Comparison of ENCODE assay signal across 16 cellular contexts in the genomic region with DNA sequence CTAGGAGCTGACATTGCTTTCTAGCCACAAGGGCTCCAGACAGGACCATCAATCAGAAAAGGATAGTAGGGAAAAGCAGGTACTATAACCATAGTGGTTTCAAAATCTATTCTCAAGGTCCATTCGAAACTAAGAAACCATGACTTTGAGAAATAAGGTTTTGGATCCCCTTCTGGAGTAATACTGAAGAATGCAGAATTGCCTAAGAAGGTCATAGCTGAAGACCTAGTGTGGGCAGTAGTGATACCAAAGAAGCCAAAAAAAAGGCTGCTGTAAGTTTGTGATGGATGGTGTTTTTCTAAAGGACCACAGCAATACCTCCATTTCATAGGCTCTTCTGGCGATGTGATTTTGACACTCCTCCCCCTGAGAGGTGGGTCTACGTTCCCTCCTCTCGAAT.
DNase-seq lines count a peak whose midpoint lies in the region; ATAC-seq, FAIRE-seq and TF ChIP-seq lines count a peak whose summit lies in the region.
"Had no signal": no experiment of that assay in that cellular context is flagged by ENCODE, and none has a peak within 500 bp of the region (broad histone marks: within the 10 kb centered on the region; RNA-seq: fewer than 3 reads in every experiment).

No MANE protein-coding gene starts in this region.

- no peaks in the 10 kb centered on the region for H3K27me3 Mint-ChIP-seq in activated CD4-positive, alpha-beta T cell treated with anti-CD3 and anti-CD28 coated beads, Interleukin-2, amount 10 ng/mL, durations not matched to agents 7 days and 5 days
- no peaks in the 10 kb centered on the region for H3K27me3 Mint-ChIP-seq in T-cell
- no peaks in the 10 kb centered on the region for H3K27me3 Mint-ChIP-seq in naive thymus-derived CD8-positive, alpha-beta T cell

- ATAC-seq in GM21786 (IDR thresholded peaks at IDR 0.05; ENCODE audit: unreplicated experiment) (peak; percentile 46), T-cell (replicated peaks in 1 of 4) (no peak)
- ATAC-seq in naive thymus-derived CD8-positive, alpha-beta T cell = no peak
- ATAC-seq: psoas muscle; stimulated activated effector memory CD8-positive, alpha-beta T cell treated with anti-CD3 and anti-CD28 coated beads, Interleukin-12 subunit alpha, Interleukin-12 subunit beta, amount 100 ng/mL, for 72 hours had no signal

- no peaks in the 10 kb centered on the region for H3K27me3 ChIP-seq in small intestine (ENCODE audit: control insufficient read depth in 2 of 2, insufficient read depth in 2 of 2, low read length in 2 of 2)
- H3K27me3 ChIP-seq: BLaER1 treated with 17β-estradiol and CSF1 and Interleukin-3, amounts not matched to agents 10 nM and 100 nM had no signal

- peaks cover 36% of the 10 kb centered on the region for H3K4me1 Mint-ChIP-seq in activated CD4-positive, alpha-beta T cell treated with anti-CD3 and anti-CD28 coated beads, Interleukin-2, amount 10 ng/mL, durations not matched to agents 7 days and 5 days
- peaks cover 70 to 84% (median 77%) of the 10 kb centered on the region in 3 donors for H3K4me1 Mint-ChIP-seq in T-cell
- peaks cover 43 to 88% (median 84%) of the 10 kb centered on the region in 4 donors for H3K4me1 Mint-ChIP-seq in naive thymus-derived CD8-positive, alpha-beta T cell

- H3K27ac Mint-ChIP-seq in activated CD4-positive, alpha-beta T cell treated with anti-CD3 and anti-CD28 coated beads, Interleukin-2, amount 10 ng/mL, durations not matched to agents 7 days and 5 days = peak overlapping the region; percentile 51
- H3K27ac Mint-ChIP-seq in T-cell = peak overlapping the region; percentile 28 to 57
- H3K27ac Mint-ChIP-seq in naive thymus-derived CD8-positive, alpha-beta T cell = peak overlapping the region in 9 of 10 donors; percentile 31 to 85 (median 74)
- H3K27ac Mint-ChIP-seq: stimulated activated effector memory CD8-positive, alpha-beta T cell treated with anti-CD3 and anti-CD28 coated beads, Interleukin-12 subunit alpha, Interleukin-12 subunit beta, amount 100 ng/mL, for 72 hours had no signal

- no peak overlapping the region for H3K4me3 ChIP-seq in small intestine (ENCODE audit: low read depth in 1 of 2, low read length in 2 of 2)
- H3K4me3 ChIP-seq: BLaER1 treated with 17β-estradiol and CSF1 and Interleukin-3, amounts not matched to agents 10 nM and 100 nM; psoas muscle had no signal

- no peaks in the 10 kb centered on the region for H3K9me3 ChIP-seq in small intestine (ENCODE audit: control insufficient read depth, low read depth)
- H3K9me3 ChIP-seq: psoas muscle had no signal

- FAIRE-seq in small intestine (lab: Jason Lieb, UNC) = no peak
- FAIRE-seq: RCC 7860 had no signal

- H3K4me1 ChIP-seq in small intestine (ENCODE audit: control insufficient read depth in 2 of 2, insufficient read depth in 1 of 2, low read depth in 1 of 2, low read length in 1 of 2) = no peaks in the 10 kb centered on the region
- H3K4me1 ChIP-seq: psoas muscle had no signal

- H3K4me3 Mint-ChIP-seq in activated CD4-positive, alpha-beta T cell treated with anti-CD3 and anti-CD28 coated beads, Interleukin-2, amount 10 ng/mL, durations not matched to agents 7 days and 5 days = no peak overlapping the region
- H3K4me3 Mint-ChIP-seq in T-cell = no peak overlapping the region
- no peak overlapping the region for H3K4me3 Mint-ChIP-seq in naive thymus-derived CD8-positive, alpha-beta T cell
- H3K4me3 Mint-ChIP-seq: stimulated activated effector memory CD8-positive, alpha-beta T cell treated with anti-CD3 and anti-CD28 coated beads, Interleukin-12 subunit alpha, Interleukin-12 subunit beta, amount 100 ng/mL, for 72 hours had no signal

- POLR2A ChIA-PET in activated CD4-positive, alpha-beta T cell treated with anti-CD3 and anti-CD28 coated beads, Interleukin-2, amount 10 ng/mL, durations not matched to agents 7 days and 5 days (lab: Charles Lee) = no interaction called here
- POLR2A ChIA-PET in T-cell (lab: Charles Lee) = no interaction called here
- POLR2A ChIA-PET in naive thymus-derived CD8-positive, alpha-beta T cell (lab: Charles Lee) = interaction anchor here (1.3 kb wide), 1 partner anchor 33 kb away, joined by 3 read pairs; no protein-coding TSS in a partner anchor
- POLR2A ChIA-PET in RWPE1 (lab: Yijun Ruan, JAX; ENCODE audit: low non-redundant PET) = no interaction called here

- H3K9me3 Mint-ChIP-seq in activated CD4-positive, alpha-beta T cell treated with anti-CD3 and anti-CD28 coated beads, Interleukin-2, amount 10 ng/mL, durations not matched to agents 7 days and 5 days = no peaks in the 10 kb centered on the region
- H3K9me3 Mint-ChIP-seq in T-cell = no peaks in the 10 kb centered on the region
- no peaks in the 10 kb centered on the region for H3K9me3 Mint-ChIP-seq in naive thymus-derived CD8-positive, alpha-beta T cell
- H3K9me3 Mint-ChIP-seq: stimulated activated effector memory CD8-positive, alpha-beta T cell treated with anti-CD3 and anti-CD28 coated beads, Interleukin-12 subunit alpha, Interleukin-12 subunit beta, amount 100 ng/mL, for 72 hours had no signal

- H3K27ac ChIP-seq in small intestine (ENCODE audit: low read depth in 1 of 2, low read length in 1 of 2) (no peak overlapping the region), RWPE1 (no peak overlapping the region)
- H3K27ac ChIP-seq: BLaER1 treated with 17β-estradiol and CSF1 and Interleukin-3, amounts not matched to agents 10 nM and 100 nM; psoas muscle had no signal

- CTCF ChIA-PET in activated CD4-positive, alpha-beta T cell treated with anti-CD3 and anti-CD28 coated beads, Interleukin-2, amount 10 ng/mL, durations not matched to agents 7 days and 5 days (lab: Charles Lee) = interaction anchor here (1.7 kb wide), 1 partner anchor 9 kb away, joined by 5 read pairs; no protein-coding TSS in a partner anchor
- CTCF ChIA-PET in T-cell (lab: Charles Lee) (no interaction called here), RWPE1 (lab: Yijun Ruan, JAX) (interaction anchor here (0.6 kb wide), 1 partner anchor 845 kb away, joined by 6 read pairs; no protein-coding TSS in a partner anchor)

- WGBS in small intestine, 3 donors = 93 to 95% (median 94%) methylated on average over 4 of the region's 4 CpGs

- no peaks in the 10 kb centered on the region for H3K36me3 ChIP-seq in small intestine (ENCODE audit: control insufficient read depth in 2 of 2, insufficient read depth in 2 of 2, low read length in 2 of 2)

- no peak for TF ChIP-seq CTCF in RWPE1 (conservative IDR thresholded peaks at IDR 0.05; ENCODE audit: low read depth)

- H3K36me3 Mint-ChIP-seq in activated CD4-positive, alpha-beta T cell treated with anti-CD3 and anti-CD28 coated beads, Interleukin-2, amount 10 ng/mL, durations not matched to agents 7 days and 5 days (ENCODE audit: low read depth) = peaks cover 37% of the 10 kb centered on the region
- peaks cover 30% of the 10 kb centered on the region for H3K36me3 Mint-ChIP-seq in T-cell
- H3K36me3 Mint-ChIP-seq in naive thymus-derived CD8-positive, alpha-beta T cell = peaks cover 5 to 49% (median 18%) of the 10 kb centered on the region in 3 donors

- no peak for DNase-seq in activated CD4-positive, alpha-beta T cell treated with anti-CD3 and anti-CD28 coated beads, Interleukin-2, amount 10 ng/mL, durations not matched to agents 7 days and 5 days
- no peak for DNase-seq in activated CD4-positive, alpha-beta T cell treated with anti-CD3 and anti-CD28 coated beads for 4 hours
- DNase-seq in T-cell (no peak), small intestine (no peak), RKO (ENCODE audit: low spot score) (no peak), RWPE1 (ENCODE audit: low spot score) (no peak)
- DNase-seq in naive thymus-derived CD8-positive, alpha-beta T cell = no peak
- DNase-seq: 8988T, activated gamma-delta T cell treated with Interleukin-2 at 50 U/mL for 16 hours, dermis blood vessel endothelial cell, NCI-H1417, psoas muscle had no signal

Comparison
In these comparisons a context has a peak if more than half of its experiments do, and no peak if none do; other contexts are left out.
1. CTCF ChIA-PET loops: an anchor here in activated CD4-positive, alpha-beta T cell treated with anti-CD3 and anti-CD28 coated beads, Interleukin-2, amount 10 ng/mL, durations not matched to agents 7 days and 5 days (1.7 kb wide) and RWPE1 (0.6 kb wide); none called in T-cell.